ENCODE assay signal across 23 cellular contexts in genomic region chr18:46374850-46375249, GRCh38.
DNase-seq lines count a peak whose midpoint lies in the region; ATAC-seq and TF ChIP-seq lines count a peak whose summit lies in the region.
"Had no signal": no experiment of that assay in that cellular context is flagged by ENCODE, and none has a peak within 500 bp of the region (broad histone marks: within the 10 kb centered on the region; RNA-seq: fewer than 3 reads in every experiment).

No MANE protein-coding gene starts in this region.

- DNase-seq in left ventricle myocardium superior (peak; percentile 46), right atrium auricular region (ENCODE audit: low spot score) (no peak), WTC11 (ENCODE audit: low spot score) (peak; percentile 42), lower lobe of right lung (peak; percentile 70), NOMO-1 treated with dmso at 0.1 percent for 144 hours (lab: John Stamatoyannopoulos, UW; ENCODE audit: unreplicated experiment) (no peak), 8988T (no peak)
- DNase-seq in activated CD4-positive, alpha-beta T cell treated with anti-CD3 and anti-CD28 coated beads for 48 hours = no peak
- DNase-seq: activated CD4-positive, CD25-positive, alpha-beta regulatory T cell; activated naive CD4-positive, alpha-beta T cell treated with anti-CD3 and anti-CD28 coated beads, Interleukin-2, amount 10 ng/mL, durations not matched to agents 7 days and 5 days; activated T-cell treated with anti-CD3 and anti-CD28 coated beads, Interleukin-2, amount 50 U/mL, for 4 hours; anterior cingulate cortex; NCI-H2081; NCI-H446 treated with DMSO at 0.1 percent for 48 hours; sigmoid colon; stimulated activated CD4-positive, alpha-beta T cell treated with anti-CD3 and anti-CD28 coated beads, Interleukin-2, amount 100 ng/mL, for 24 hours; stimulated activated naive CD8-positive, alpha-beta T cell treated with anti-CD3 and anti-CD28 coated beads, Interleukin-15, amount 100 ng/mL, for 72 hours; uterus had no signal

- TF ChIP-seq CTCF in right atrium auricular region (IDR thresholded peaks at IDR 0.05) (no peak), WTC11 (IDR thresholded peaks at IDR 0.05) (no peak), lower lobe of right lung (IDR thresholded peaks at IDR 0.05) (no peak)

- H3K4me3 ChIP-seq in right atrium auricular region = no peak overlapping the region
- H3K4me3 ChIP-seq in lower lobe of right lung = no peak overlapping the region
- H3K4me3 ChIP-seq: gastroesophageal sphincter, sigmoid colon, uterus had no signal

- intact Hi-C loops in left ventricle myocardium superior (cut with micrococcal nuclease) (no loop called here), lower lobe of right lung (cut with DNase I) (no loop called here)

- no peak overlapping the region for H3K27ac Mint-ChIP-seq in WTC11
- H3K27ac Mint-ChIP-seq: activated naive CD4-positive, alpha-beta T cell treated with anti-CD3 and anti-CD28 coated beads, Interleukin-2, amount 10 ng/mL, durations not matched to agents 7 days and 5 days; stimulated activated naive CD8-positive, alpha-beta T cell treated with anti-CD3 and anti-CD28 coated beads, Interleukin-15, amount 100 ng/mL, for 72 hours; T-helper 1 cell treated with Interleukin-12 subunit alpha and Interleukin-12 subunit beta and Interleukin-4 antibody, amounts not matched to agents 30 μg/mL and 1 μg/mL, for 36 hours had no signal

- peak; percentile 58 for ATAC-seq in left ventricle myocardium superior
- peak; percentile 41; the same call in 1 of the 2 replicates for ATAC-seq in WTC11
- peak; percentile 55 to 67 for ATAC-seq in lower lobe of right lung
- no peak for ATAC-seq in GM18517 (IDR thresholded peaks at IDR 0.05; ENCODE audit: unreplicated experiment)
- ATAC-seq: activated T-cell treated with anti-CD3 and anti-CD28 coated beads, Interleukin-2, amount 50 U/mL, for 4 hours; gastroesophageal sphincter; HepG2; Right ventricle myocardium inferior; stimulated activated naive CD8-positive, alpha-beta T cell treated with anti-CD3 and anti-CD28 coated beads, Interleukin-15, amount 100 ng/mL, for 72 hours had no signal

- no peaks in the 10 kb centered on the region for H3K27me3 Mint-ChIP-seq in WTC11 (ENCODE audit: low read depth)
- H3K27me3 Mint-ChIP-seq: stimulated activated naive CD8-positive, alpha-beta T cell treated with anti-CD3 and anti-CD28 coated beads, Interleukin-15, amount 100 ng/mL, for 72 hours had no signal

- CTCF ChIA-PET in WTC11 (lab: Charles Lee) = interaction anchor here (1.9 kb wide), 1 partner anchor 18 kb away, joined by 7 read pairs; no protein-coding TSS in a partner anchor

- no peaks in the 10 kb centered on the region for H3K36me3 Mint-ChIP-seq in WTC11
- H3K36me3 Mint-ChIP-seq: activated naive CD4-positive, alpha-beta T cell treated with anti-CD3 and anti-CD28 coated beads, Interleukin-2, amount 10 ng/mL, durations not matched to agents 7 days and 5 days had no signal

- H3K27me3 ChIP-seq in right atrium auricular region (no peaks in the 10 kb centered on the region), lower lobe of right lung (ENCODE audit: low read depth) (no peaks in the 10 kb centered on the region)
- H3K27me3 ChIP-seq: gastroesophageal sphincter, sigmoid colon, uterus had no signal

- H3K4me1 Mint-ChIP-seq in WTC11 = peaks cover 6% of the 10 kb centered on the region
- H3K4me1 Mint-ChIP-seq: activated naive CD4-positive, alpha-beta T cell treated with anti-CD3 and anti-CD28 coated beads, Interleukin-2, amount 10 ng/mL, durations not matched to agents 7 days and 5 days; stimulated activated naive CD8-positive, alpha-beta T cell treated with anti-CD3 and anti-CD28 coated beads, Interleukin-15, amount 100 ng/mL, for 72 hours had no signal

- no peak overlapping the region for H3K4me3 Mint-ChIP-seq in WTC11
- H3K4me3 Mint-ChIP-seq: activated naive CD4-positive, alpha-beta T cell treated with anti-CD3 and anti-CD28 coated beads, Interleukin-2, amount 10 ng/mL, durations not matched to agents 7 days and 5 days; activated T-cell treated with anti-CD3 and anti-CD28 coated beads, Interleukin-2, amount 50 U/mL, for 4 hours; stimulated activated naive CD8-positive, alpha-beta T cell treated with anti-CD3 and anti-CD28 coated beads, Interleukin-15, amount 100 ng/mL, for 72 hours; T-helper 1 cell treated with Interleukin-12 subunit alpha and Interleukin-12 subunit beta and Interleukin-4 antibody, amounts not matched to agents 30 μg/mL and 1 μg/mL, for 36 hours had no signal

- H3K27ac ChIP-seq in right atrium auricular region (no peak overlapping the region), lower lobe of right lung (no peak overlapping the region)
- H3K27ac ChIP-seq: C4-2B, gastroesophageal sphincter, sigmoid colon, uterus had no signal

- H3K9me3 ChIP-seq in right atrium auricular region (no peaks in the 10 kb centered on the region), lower lobe of right lung (no peaks in the 10 kb centered on the region)
- H3K9me3 ChIP-seq: gastroesophageal sphincter, sigmoid colon, uterus had no signal

- no peaks in the 10 kb centered on the region for H3K4me1 ChIP-seq in right atrium auricular region
- H3K4me1 ChIP-seq in lower lobe of right lung = no peaks in the 10 kb centered on the region
- H3K4me1 ChIP-seq: gastroesophageal sphincter, sigmoid colon, uterus had no signal

- no peaks in the 10 kb centered on the region for H3K36me3 ChIP-seq in right atrium auricular region
- no peaks in the 10 kb centered on the region for H3K36me3 ChIP-seq in lower lobe of right lung
- H3K36me3 ChIP-seq: gastroesophageal sphincter, sigmoid colon, uterus had no signal

- H3K9me3 Mint-ChIP-seq in WTC11 = no peaks in the 10 kb centered on the region
- H3K9me3 Mint-ChIP-seq: activated naive CD4-positive, alpha-beta T cell treated with anti-CD3 and anti-CD28 coated beads, Interleukin-2, amount 10 ng/mL, durations not matched to agents 7 days and 5 days; stimulated activated naive CD8-positive, alpha-beta T cell treated with anti-CD3 and anti-CD28 coated beads, Interleukin-15, amount 100 ng/mL, for 72 hours; T-helper 1 cell treated with Interleukin-12 subunit alpha and Interleukin-12 subunit beta and Interleukin-4 antibody, amounts not matched to agents 30 μg/mL and 1 μg/mL, for 36 hours had no signal

- POLR2A ChIA-PET in WTC11 (lab: Charles Lee) = no interaction called here

TF ChIP-seq in WTC11, 78 proteins besides CTCF, POLR2A, EP300 and RAD21 (continues in another document):
- TF ChIP-seq AFF4 (CRISPR knock-in tag; IDR thresholded peaks at IDR 0.05; ENCODE audit: borderline replicate concordance) (no peak), TEAD4 (CRISPR knock-in tag; IDR thresholded peaks at IDR 0.05) (no peak), ZNF263 (CRISPR knock-in tag; IDR thresholded peaks at IDR 0.05; ENCODE audit: low read depth) (no peak), NR1H2 (CRISPR knock-in tag; IDR thresholded peaks at IDR 0.05) (no peak), ZNF219 (CRISPR knock-in tag; IDR thresholded peaks at IDR 0.05; ENCODE audit: borderline replicate concordance) (no peak), HMGA2 (CRISPR knock-in tag; IDR thresholded peaks at IDR 0.05) (no peak), NFYB (CRISPR knock-in tag; conservative IDR thresholded peaks at IDR 0.05; ENCODE audit: low read depth) (no peak), CDX4 (CRISPR knock-in tag; IDR thresholded peaks at IDR 0.05; ENCODE audit: borderline replicate concordance) (no peak), ZNF671 (CRISPR knock-in tag; IDR thresholded peaks at IDR 0.05) (no peak), ZNF416 (CRISPR knock-in tag; IDR thresholded peaks at IDR 0.05) (no peak), SOX15 (CRISPR knock-in tag; IDR thresholded peaks at IDR 0.05) (no peak)

Comparison
In these comparisons a context has a peak if more than half of its experiments do, and no peak if none do; other contexts are left out.
1. DNase-seq: peak in left ventricle myocardium superior (single experiment), WTC11 (single experiment) and lower lobe of right lung (single experiment); none in right atrium auricular region (single experiment), NOMO-1 treated with dmso at 0.1 percent for 144 hours (single experiment), activated CD4-positive, alpha-beta T cell treated with anti-CD3 and anti-CD28 coated beads for 48 hours (single experiment) and 8988T (single experiment).